Comparison of ENCODE assay signal across 8 cellular contexts in the genomic region with DNA sequence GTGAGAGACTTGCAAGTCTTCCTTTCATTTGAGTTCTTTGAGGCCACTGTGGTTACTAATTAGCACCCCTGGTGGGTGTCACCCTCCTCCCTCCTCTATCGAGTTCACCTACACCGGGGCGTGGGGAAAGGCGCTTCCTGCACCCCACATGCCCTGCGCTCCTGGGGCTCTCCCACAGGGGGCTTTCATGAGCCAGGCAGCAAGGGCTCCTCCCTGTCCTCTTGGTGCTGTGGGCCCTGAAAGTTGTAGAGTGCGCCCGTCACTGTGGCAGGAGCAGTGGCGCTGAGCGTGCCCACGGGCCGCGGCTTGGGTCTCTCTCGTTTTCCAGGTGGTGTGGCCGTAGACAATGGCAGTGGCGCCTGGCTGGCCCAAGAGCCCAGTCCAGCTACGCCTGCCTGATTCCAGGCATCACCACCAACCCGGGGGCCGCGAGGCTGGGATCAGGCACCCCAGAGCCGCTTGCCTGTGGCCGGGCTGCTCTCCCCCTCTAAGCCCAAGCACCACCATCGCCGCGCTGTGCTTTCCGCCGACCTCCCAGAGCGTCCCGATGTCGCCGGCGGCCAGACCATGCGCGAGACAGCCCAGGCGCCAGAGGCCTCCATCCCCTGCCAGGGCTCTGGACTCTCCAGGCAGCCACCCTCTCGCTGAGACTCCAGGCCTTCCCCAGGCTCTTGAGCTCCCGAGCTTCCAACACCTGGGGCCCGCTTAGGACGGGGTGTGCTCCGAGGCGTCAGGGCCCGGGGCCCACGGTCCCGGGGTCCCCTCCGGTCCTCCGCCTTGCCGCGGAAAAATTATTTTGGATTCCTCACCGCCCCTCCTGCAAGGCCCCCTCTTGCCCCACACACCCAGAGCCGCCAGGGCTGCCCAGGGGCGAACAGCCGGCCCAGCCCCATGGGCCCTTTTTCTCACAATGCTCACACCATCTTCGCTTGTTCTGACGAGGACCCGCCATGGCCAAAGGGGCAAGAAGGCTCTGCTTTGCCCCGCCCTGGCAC. TPM values are rescaled to one million over a fixed set of nuclear protein-coding genes. Genes with fewer than 3 reads are reported as not detected.
DNase-seq lines count a peak whose midpoint lies in the region; ATAC-seq and TF ChIP-seq lines count a peak whose summit lies in the region.
"Not testable (repeated sequence)": the region's sequence is repeated elsewhere in the genome, so short reads cannot be mapped to it uniquely, and the experiment has no call there.

No MANE protein-coding gene starts in this region.

- not testable (repeated sequence) for H3K27ac ChIP-seq in neural progenitor cell, upper lobe of left lung

- H3K27ac Mint-ChIP-seq in neural progenitor cell, result not testable (repeated sequence)

- H3K36me3 Mint-ChIP-seq in neural progenitor cell, result not testable (repeated sequence)

- not testable (repeated sequence) for H3K4me2 ChIP-seq in neural progenitor cell

- not testable (repeated sequence) for H3F3A ChIP-seq in neural progenitor cell (ENCODE audit: low read depth)

- not testable (repeated sequence) for TF ChIP-seq EP300 in upper lobe of left lung (IDR thresholded peaks at IDR 0.05)

- H3K27me3 ChIP-seq in neural progenitor cell, result peaks cover 42% of the 10 kb centered on the region
- H3K27me3 ChIP-seq in upper lobe of left lung, result not testable (repeated sequence)

- peaks cover 28% of the 10 kb centered on the region for H3K9me3 Mint-ChIP-seq in neural progenitor cell

- H3K9ac ChIP-seq in neural progenitor cell, result not testable (repeated sequence)

- ATAC-seq in GM21447 (IDR thresholded peaks at IDR 0.05; ENCODE audit: unreplicated experiment), result peak; percentile 100
- ATAC-seq in HG03103 (IDR thresholded peaks at IDR 0.05; ENCODE audit: low read depth, unreplicated experiment), result peak; percentile 100
- ATAC-seq in SK-N-SH treated with all-trans-retinoic acid at 6 μM for 48 hours, result peak; percentile 45; the same call in 2 of the 3 replicates
- peak; percentile 60 to 74 for ATAC-seq in upper lobe of left lung (ENCODE audit: low FRiP score in 2 of 2)

- H3K4me1 Mint-ChIP-seq in neural progenitor cell, result not testable (repeated sequence)

- not testable (repeated sequence) for H3K4me1 ChIP-seq in neural progenitor cell, upper lobe of left lung

- H3K4me3 Mint-ChIP-seq in neural progenitor cell, result not testable (repeated sequence)

- DNase-seq in GM13977 (ENCODE audit: low spot score), result peak; percentile 27
- DNase-seq in activated T-helper 9 cell treated with anti-CD3 and anti-CD28 coated beads, Interleukin-2, amount 50 U/mL, for 16 hours (ENCODE audit: low read depth), result peak; percentile 19
- not testable (repeated sequence) for DNase-seq in fibroblast of the aortic adventitia (ENCODE audit: low read depth)
- peak; percentile 6 for DNase-seq in neural progenitor cell (ENCODE audit: low spot score)
- peak; percentile 55 to 85 for DNase-seq in upper lobe of left lung

- H3K4me3 ChIP-seq in fibroblast of the aortic adventitia (ENCODE audit: low read depth, low read length), result peak overlapping the region; percentile 37
- H3K4me3 ChIP-seq in neural progenitor cell, upper lobe of left lung: not testable (repeated sequence)

- H3K9me3 ChIP-seq in neural progenitor cell (ENCODE audit: low read depth) (peaks cover 12% of the 10 kb centered on the region), upper lobe of left lung (peaks cover 0 to 30% (median 4%) of the 10 kb centered on the region in 4 donors)

- H3K27me3 Mint-ChIP-seq in neural progenitor cell (ENCODE audit: insufficient read depth, low read depth), result not testable (repeated sequence)

- H4K20me1 ChIP-seq in neural progenitor cell (ENCODE audit: low read depth), result not testable (repeated sequence)

- not testable (repeated sequence) for H3K79me2 ChIP-seq in neural progenitor cell (ENCODE audit: low read depth)

- not testable (repeated sequence) for H2AFZ ChIP-seq in neural progenitor cell (replicated peaks)

- 79 to 80% methylated on average over 17 to 35 of the region's 55 CpGs for WGBS in upper lobe of left lung, 2 donors

- in situ Hi-C loops in GM13977 (cut with MboI; ENCODE audit: low pct_unique_long_range_greater_than_20kb, low sequenced_read_pairs, unreplicated experiment), result not testable (repeated sequence)

- H3K36me3 ChIP-seq in neural progenitor cell, upper lobe of left lung: not testable (repeated sequence)

- TF ChIP-seq POLR2A in upper lobe of left lung (IDR thresholded peaks at IDR 0.05), result not testable (repeated sequence)

- peak; percentile 27 for TF ChIP-seq CTCF in GM13977 (IDR thresholded peaks at IDR 0.05; ENCODE audit: extremely low read depth, insufficient read depth, missing control alignments)
- not testable (repeated sequence) for TF ChIP-seq CTCF in fibroblast of the aortic adventitia (IDR thresholded peaks at IDR 0.05; ENCODE audit: insufficient read depth, low read length); neural progenitor cell (IDR thresholded peaks at IDR 0.05); upper lobe of left lung (IDR thresholded peaks at IDR 0.05)

RNA-seq across cellular contexts. Expression of a gene that starts 46.0 kb away (rescaled TPM):
- total RNA-seq in fibroblast of the aortic adventitia (ENCODE audit: low replicate concordance) (1.7 and 8.7 TPM in 2 replicates), neural progenitor cell (ENCODE audit: low replicate concordance) (7.8 and 14.2 TPM in 2 replicates), upper lobe of left lung (10 to 100 TPM in 3 of 6 donors, 1 to 10 TPM in 3; 4.8 to 19.0 (median 9.1) TPM)

Comparison
In these comparisons a context has a peak if more than half of its experiments do, and no peak if none do; other contexts are left out.
1. ATAC-seq: peak in every context shown above with its lines; median percentile 100 in GM21447; 100 in HG03103; 67 in upper lobe of left lung; 45 in SK-N-SH treated with all-trans-retinoic acid at 6 μM for 48 hours.